Comparison of ENCODE assay signal across 8 cellular contexts in genomic region chr16:68086336-68086821, GRCh38. TPM values are rescaled to one million over a fixed set of nuclear protein-coding genes. Genes with fewer than 3 reads are reported as not detected.
DNase-seq lines count a peak whose midpoint lies in the region; TF ChIP-seq lines count a peak whose summit lies in the region.

No MANE protein-coding gene starts in this region.

- no peaks in the 10 kb centered on the region for H3K9me3 Mint-ChIP-seq in activated naive CD8-positive, alpha-beta T cell treated with anti-CD3 and anti-CD28 coated beads for 36 hours

- no peaks in the 10 kb centered on the region for H3K9me3 ChIP-seq in smooth muscle cell (replicated peaks; ENCODE audit: low read depth)

- peaks cover 16% of the 10 kb centered on the region for H3F3A ChIP-seq in smooth muscle cell (ENCODE audit: low read depth)

- H3K36me3 Mint-ChIP-seq in activated naive CD8-positive, alpha-beta T cell treated with anti-CD3 and anti-CD28 coated beads for 36 hours = peaks cover 5% of the 10 kb centered on the region

- no peaks in the 10 kb centered on the region for H3K27me3 Mint-ChIP-seq in activated naive CD8-positive, alpha-beta T cell treated with anti-CD3 and anti-CD28 coated beads for 36 hours

- 3% methylated on average over 6 of the region's 6 CpGs for WGBS in smooth muscle cell (ENCODE audit: low lambda C conversion rate)

- peak overlapping the region; percentile 88 for H3K9ac ChIP-seq in smooth muscle cell (ENCODE audit: low read depth)

- peaks cover 58% of the 10 kb centered on the region for H3K4me1 Mint-ChIP-seq in activated naive CD8-positive, alpha-beta T cell treated with anti-CD3 and anti-CD28 coated beads for 36 hours

- H3K4me3 ChIP-seq in iPS-11a (ENCODE audit: low read depth, low read length) = peak overlapping the region; percentile 86
- peak overlapping the region; percentile 96 for H3K4me3 ChIP-seq in smooth muscle cell

- peaks cover 54% of the 10 kb centered on the region for H3K79me2 ChIP-seq in smooth muscle cell (ENCODE audit: low read depth)

- peak overlapping the region; percentile 83 for H3K27ac Mint-ChIP-seq in activated naive CD8-positive, alpha-beta T cell treated with anti-CD3 and anti-CD28 coated beads for 36 hours

- peak overlapping the region; percentile 88 for H3K4me3 Mint-ChIP-seq in activated naive CD8-positive, alpha-beta T cell treated with anti-CD3 and anti-CD28 coated beads for 36 hours

- peak overlapping the region; percentile 72 for H3K27ac ChIP-seq in smooth muscle cell (ENCODE audit: low read depth)

- peaks cover 26% of the 10 kb centered on the region for H3K4me1 ChIP-seq in smooth muscle cell (ENCODE audit: low read depth)

- no peaks in the 10 kb centered on the region for H3K36me3 ChIP-seq in smooth muscle cell (ENCODE audit: low read depth)

- peaks cover 48% of the 10 kb centered on the region for H4K20me1 ChIP-seq in smooth muscle cell (ENCODE audit: low read depth)

- peak overlapping the region; percentile 92 for H3K4me2 ChIP-seq in smooth muscle cell

- TF ChIP-seq CTCF in smooth muscle cell (IDR thresholded peaks at IDR 0.05; ENCODE audit: borderline replicate concordance, insufficient read depth, poor library complexity, severe bottlenecking) = no peak

- in situ Hi-C loops in G401 (cut with HindIII; ENCODE audit: low sequenced_read_pairs) = no loop called here

- peak overlapping the region; percentile 64 for H2AFZ ChIP-seq in smooth muscle cell (ENCODE audit: low read depth)

- no peaks in the 10 kb centered on the region for H3K27me3 ChIP-seq in smooth muscle cell (ENCODE audit: low read depth)

- DNase-seq in G401 (ENCODE audit: low spot score) = peak; percentile 61
- DNase-seq in LHCN-M2 (ENCODE audit: low read depth) = peak; percentile 43
- DNase-seq in activated naive CD8-positive, alpha-beta T cell treated with anti-CD3 and anti-CD28 coated beads for 36 hours = no peak
- DNase-seq in smooth muscle cell (lab: John Stamatoyannopoulos, UW; ENCODE audit: unreplicated experiment) = no peak
- DNase-seq in NCI-H524 treated with DMSO at 0.1 percent for 48 hours (lab: John Stamatoyannopoulos, UW) = no peak
- no peak for DNase-seq in COLO668 (lab: John Stamatoyannopoulos, UW; ENCODE audit: unreplicated experiment)
- DNase-seq in activated gamma-delta T cell treated with Interleukin-2 at 50 U/mL for 16 hours = no peak

RNA-seq across cellular contexts. Expression of gene NFATC3, which starts 1.2 kb away (rescaled TPM):
- total RNA-seq in G401 (2014; rRNA removed; shearing (Covaris generic)) = 16.3 and 26.9 TPM in 2 replicates
- total RNA-seq in LHCN-M2 (2014; rRNA removed) (22.3 and 26.5 TPM in 2 replicates), smooth muscle cell (30.2 and 32.4 TPM in 2 replicates)
- polyA plus RNA-seq in LHCN-M2 (2012) = 7.4 TPM
- total RNA-seq in activated naive CD8-positive, alpha-beta T cell treated with anti-CD3 and anti-CD28 coated beads for 36 hours = 10 to 100 TPM; 76.3 to 79.2 TPM
- 14.7 and 15.2 TPM in 2 replicates for polyA plus RNA-seq in smooth muscle cell

Comparison
In these comparisons a context has a peak if more than half of its experiments do, and no peak if none do; other contexts are left out.
1. DNase-seq: peak in G401 (single experiment) and LHCN-M2 (single experiment); none in activated naive CD8-positive, alpha-beta T cell treated with anti-CD3 and anti-CD28 coated beads for 36 hours (single experiment), smooth muscle cell (single experiment), NCI-H524 treated with DMSO at 0.1 percent for 48 hours (single experiment), COLO668 (single experiment) and activated gamma-delta T cell treated with Interleukin-2 at 50 U/mL for 16 hours (single experiment).